In genomic region chrX:154437971-154438893, GRCh38 we compare ENCODE assay signal across 8 cellular contexts. TPM values are rescaled to one million over a fixed set of nuclear protein-coding genes. Genes with fewer than 3 reads are reported as not detected.
DNase-seq lines count a peak whose midpoint lies in the region; ATAC-seq and TF ChIP-seq lines count a peak whose summit lies in the region.

No MANE protein-coding gene starts in this region.

- H3K27me3 ChIP-seq in iPS-15b (ENCODE audit: control insufficient read depth, insufficient read depth, low read length): no peaks in the 10 kb centered on the region

- H3K9me3 ChIP-seq in iPS-15b (ENCODE audit: control insufficient read depth, insufficient read depth, low read length): no peaks in the 10 kb centered on the region

- peaks cover 18% of the 10 kb centered on the region for H3K36me3 Mint-ChIP-seq in activated CD8-positive, alpha-beta T cell treated with anti-CD3 and anti-CD28 coated beads for 36 hours (ENCODE audit: low read depth)
- H3K36me3 Mint-ChIP-seq in stimulated activated effector memory CD8-positive, alpha-beta T cell treated with anti-CD3 and anti-CD28 coated beads, Interleukin-12 subunit alpha, Interleukin-12 subunit beta, amount 100 ng/mL, for 72 hours: peaks cover 71% of the 10 kb centered on the region

- H3K9me3 Mint-ChIP-seq in activated CD8-positive, alpha-beta T cell treated with anti-CD3 and anti-CD28 coated beads for 36 hours: no peaks in the 10 kb centered on the region
- H3K9me3 Mint-ChIP-seq in stimulated activated effector memory CD8-positive, alpha-beta T cell treated with anti-CD3 and anti-CD28 coated beads, Interleukin-12 subunit alpha, Interleukin-12 subunit beta, amount 100 ng/mL, for 72 hours: no peaks in the 10 kb centered on the region

- peaks cover 30% of the 10 kb centered on the region for H3K4me1 Mint-ChIP-seq in activated CD8-positive, alpha-beta T cell treated with anti-CD3 and anti-CD28 coated beads for 36 hours (ENCODE audit: low read depth)
- H3K4me1 Mint-ChIP-seq in stimulated activated effector memory CD8-positive, alpha-beta T cell treated with anti-CD3 and anti-CD28 coated beads, Interleukin-12 subunit alpha, Interleukin-12 subunit beta, amount 100 ng/mL, for 72 hours: peaks cover 39% of the 10 kb centered on the region

- ATAC-seq in activated CD8-positive, alpha-beta T cell treated with anti-CD3 and anti-CD28 coated beads for 36 hours: no peak
- ATAC-seq in stimulated activated effector memory CD8-positive, alpha-beta T cell treated with anti-CD3 and anti-CD28 coated beads, Interleukin-12 subunit alpha, Interleukin-12 subunit beta, amount 100 ng/mL, for 72 hours: no peak
- ATAC-seq in GM19324 (IDR thresholded peaks at IDR 0.05; ENCODE audit: low FRiP score, unreplicated experiment): no peak

- H3K9ac ChIP-seq in iPS-15b (ENCODE audit: low read depth, low read length): no peak overlapping the region

- CTCF ChIA-PET in activated CD8-positive, alpha-beta T cell treated with anti-CD3 and anti-CD28 coated beads for 36 hours (lab: Charles Lee): no interaction called here

- H3K27me3 Mint-ChIP-seq in activated CD8-positive, alpha-beta T cell treated with anti-CD3 and anti-CD28 coated beads for 36 hours: no peaks in the 10 kb centered on the region

- H3K4me3 ChIP-seq in HFF-Myc (replicated peaks; ENCODE audit: low read depth, low read length): peak overlapping the region; percentile 50
- peak overlapping the region; percentile 59 for H3K4me3 ChIP-seq in iPS-15b (ENCODE audit: low read depth, low read length)

- intact Hi-C loops in activated CD8-positive, alpha-beta T cell treated with anti-CD3 and anti-CD28 coated beads for 36 hours (cut with micrococcal nuclease): no loop called here

- H3K27ac Mint-ChIP-seq in activated CD8-positive, alpha-beta T cell treated with anti-CD3 and anti-CD28 coated beads for 36 hours: peak overlapping the region; percentile 84
- peak overlapping the region; percentile 84 for H3K27ac Mint-ChIP-seq in stimulated activated effector memory CD8-positive, alpha-beta T cell treated with anti-CD3 and anti-CD28 coated beads, Interleukin-12 subunit alpha, Interleukin-12 subunit beta, amount 100 ng/mL, for 72 hours

- H3K36me3 ChIP-seq in iPS-15b (ENCODE audit: control insufficient read depth, insufficient read depth, low read length): peaks cover 36% of the 10 kb centered on the region

- POLR2A ChIA-PET in activated CD8-positive, alpha-beta T cell treated with anti-CD3 and anti-CD28 coated beads for 36 hours (lab: Charles Lee): interaction anchor here (1.5 kb wide), 1 partner anchor 39 kb away, joined by 4 read pairs; no protein-coding TSS in a partner anchor

- TF ChIP-seq CTCF in HFF-Myc (IDR thresholded peaks at IDR 0.05; ENCODE audit: low read depth, low read length, missing control alignments): no peak
- no peak for TF ChIP-seq CTCF in activated CD8-positive, alpha-beta T cell treated with anti-CD3 and anti-CD28 coated beads for 36 hours (IDR thresholded peaks at IDR 0.05)

- H3K4me3 Mint-ChIP-seq in activated CD8-positive, alpha-beta T cell treated with anti-CD3 and anti-CD28 coated beads for 36 hours: peak overlapping the region; percentile 86
- H3K4me3 Mint-ChIP-seq in stimulated activated effector memory CD8-positive, alpha-beta T cell treated with anti-CD3 and anti-CD28 coated beads, Interleukin-12 subunit alpha, Interleukin-12 subunit beta, amount 100 ng/mL, for 72 hours: peak overlapping the region; percentile 82

- DNase-seq in HFF-Myc (ENCODE audit: extremely low read depth, low read depth) (no peak), T-helper 9 cell (no peak), NCI-H2081 (lab: John Stamatoyannopoulos, UW) (no peak), NK-92 (lab: John Stamatoyannopoulos, UW; ENCODE audit: unreplicated experiment) (no peak)
- DNase-seq in activated CD8-positive, alpha-beta T cell treated with anti-CD3 and anti-CD28 coated beads for 36 hours: no peak
- DNase-seq in stimulated activated effector memory CD8-positive, alpha-beta T cell treated with anti-CD3 and anti-CD28 coated beads, Interleukin-12 subunit alpha, Interleukin-12 subunit beta, amount 100 ng/mL, for 72 hours (ENCODE audit: low spot score in 2 of 2): no peak

- no peaks in the 10 kb centered on the region for H3K4me1 ChIP-seq in iPS-15b (ENCODE audit: control insufficient read depth, insufficient read depth, low read length)

RNA-seq across cellular contexts. Expression of gene GDI1, which starts 1.3 kb away (rescaled TPM):
- 10 to 100 TPM; 76.5 TPM for total RNA-seq in activated CD8-positive, alpha-beta T cell treated with anti-CD3 and anti-CD28 coated beads for 36 hours

RNA-seq across cellular contexts. Expression of gene FAM50A, which starts 5.7 kb away (rescaled TPM):
- total RNA-seq in activated CD8-positive, alpha-beta T cell treated with anti-CD3 and anti-CD28 coated beads for 36 hours: 10 to 100 TPM; 43.6 to 47.5 TPM

RNA-seq across cellular contexts. Expression of gene ATP6AP1, which starts 9.8 kb away (rescaled TPM):
- 10 to 100 TPM; 21.3 to 22.5 TPM for total RNA-seq in activated CD8-positive, alpha-beta T cell treated with anti-CD3 and anti-CD28 coated beads for 36 hours

RNA-seq across cellular contexts. Expression of gene PLXNA3, which starts 19.8 kb away (rescaled TPM):
- 10 to 100 TPM; 36.5 to 40.5 TPM for total RNA-seq in activated CD8-positive, alpha-beta T cell treated with anti-CD3 and anti-CD28 coated beads for 36 hours

RNA-seq across cellular contexts. Expression of gene TAFAZZIN, which starts 26.9 kb away (rescaled TPM):
- 10 to 100 TPM; 49.8 to 53.4 TPM for total RNA-seq in activated CD8-positive, alpha-beta T cell treated with anti-CD3 and anti-CD28 coated beads for 36 hours
